ENCODE assay signal across 8 cellular contexts in genomic region chr7:30028749-30029635, GRCh38. TPM values are rescaled to one million over a fixed set of nuclear protein-coding genes. Genes with fewer than 3 reads are reported as not detected.
DNase-seq lines count a peak whose midpoint lies in the region; ATAC-seq and TF ChIP-seq lines count a peak whose summit lies in the region.

No MANE protein-coding gene starts in this region.

- H3K4me3 ChIP-seq in endocrine pancreas (ENCODE audit: control insufficient read depth, insufficient read depth, low read length) (peak overlapping the region; percentile 95), mesodermal cell (ENCODE audit: extremely low read depth, insufficient read depth, low read length, poor library complexity, severe bottlenecking) (peak overlapping the region; percentile 69), tibial nerve (peak overlapping the region; percentile 91 to 99 (median 94))

- H3K27me3 ChIP-seq in endocrine pancreas (ENCODE audit: control insufficient read depth, insufficient read depth, low read length) (no peaks in the 10 kb centered on the region), tibial nerve (no peaks in the 10 kb centered on the region)

- WGBS in mesodermal cell (ENCODE audit: insufficient coverage in 2 of 2), 2 experiments = 0 to 1% methylated on average over 29 to 33 of the region's 42 CpGs
- 0 to 1% methylated on average over 22 to 26 of the region's 42 CpGs for WGBS in tibial nerve, 2 donors

- H3K9me3 Mint-ChIP-seq in T-helper 2 cell treated with Interferon-gamma antibody and Interleukin-4, amounts not matched to agents 5 μg/mL and 100 μg/mL, for 36 hours = no peaks in the 10 kb centered on the region

- H3K27ac ChIP-seq in mesodermal cell (ENCODE audit: low read depth, low read length, severe bottlenecking) (peak overlapping the region; percentile 95), tibial nerve (peak overlapping the region; percentile 92 to 95 (median 92))

- DNase-seq in DMS153 treated with DMSO at 0.1 percent for 48 hours (lab: John Stamatoyannopoulos, UW; ENCODE audit: unreplicated experiment) = peak; percentile 30
- DNase-seq in DMS153 (lab: John Stamatoyannopoulos, UW) = no peak
- no peak for DNase-seq in T-helper 2 cell treated with Interferon-gamma antibody and Interleukin-4, amounts not matched to agents 5 μg/mL and 100 μg/mL, for 36 hours (ENCODE audit: low spot score)
- DNase-seq in tibial nerve (ENCODE audit: low spot score in 2 of 2) = peak in 1 of 2 donors; percentile 32

- peaks cover 19% of the 10 kb centered on the region for H3K4me1 Mint-ChIP-seq in T-helper 2 cell treated with Interferon-gamma antibody and Interleukin-4, amounts not matched to agents 5 μg/mL and 100 μg/mL, for 36 hours (ENCODE audit: low read depth)

- H3K9ac ChIP-seq in endocrine pancreas (ENCODE audit: control insufficient read depth, insufficient read depth, low read length) = peak overlapping the region; percentile 8

- no peaks in the 10 kb centered on the region for H3K9me3 ChIP-seq in endocrine pancreas (ENCODE audit: control insufficient read depth, low read length)
- no peaks in the 10 kb centered on the region for H3K9me3 ChIP-seq in mesodermal cell (ENCODE audit: control insufficient read depth, low read length)
- no peaks in the 10 kb centered on the region for H3K9me3 ChIP-seq in tibial nerve

- no peaks in the 10 kb centered on the region for H3K27me3 Mint-ChIP-seq in T-helper 2 cell treated with Interferon-gamma antibody and Interleukin-4, amounts not matched to agents 5 μg/mL and 100 μg/mL, for 36 hours (ENCODE audit: low read depth)

- H3K4me3 Mint-ChIP-seq in T-helper 2 cell treated with Interferon-gamma antibody and Interleukin-4, amounts not matched to agents 5 μg/mL and 100 μg/mL, for 36 hours = no peak overlapping the region

- no peak for TF ChIP-seq CTCF in tibial nerve (IDR thresholded peaks at IDR 0.05)

- ATAC-seq in GM21367 (IDR thresholded peaks at IDR 0.05; ENCODE audit: unreplicated experiment) (peak; percentile 11), HG03558 (IDR thresholded peaks at IDR 0.05; ENCODE audit: extremely low read depth, unreplicated experiment) (peak; percentile 5)

- H3K36me3 ChIP-seq in endocrine pancreas (ENCODE audit: control insufficient read depth, insufficient read depth, low read length) = no peaks in the 10 kb centered on the region
- peaks cover 12% of the 10 kb centered on the region for H3K36me3 ChIP-seq in mesodermal cell (ENCODE audit: control insufficient read depth, insufficient read depth, low read length)
- H3K36me3 ChIP-seq in tibial nerve = no peaks in the 10 kb centered on the region

- H3K4me1 ChIP-seq in endocrine pancreas (ENCODE audit: control insufficient read depth, insufficient read depth, low read length) (peaks cover 24% of the 10 kb centered on the region), mesodermal cell (ENCODE audit: control insufficient read depth, insufficient read depth, low read length, poor library complexity, severe bottlenecking) (peaks cover 6% of the 10 kb centered on the region), tibial nerve (peaks cover 0 to 65% (median 22%) of the 10 kb centered on the region in 4 donors)

- TF ChIP-seq POLR2A in tibial nerve (IDR thresholded peaks at IDR 0.05) = no peak

- H3K27ac Mint-ChIP-seq in T-helper 2 cell treated with Interferon-gamma antibody and Interleukin-4, amounts not matched to agents 5 μg/mL and 100 μg/mL, for 36 hours = peak overlapping the region; percentile 66

- no peaks in the 10 kb centered on the region for H3K36me3 Mint-ChIP-seq in T-helper 2 cell treated with Interferon-gamma antibody and Interleukin-4, amounts not matched to agents 5 μg/mL and 100 μg/mL, for 36 hours (ENCODE audit: low read depth)

- TF ChIP-seq EP300 in tibial nerve (IDR thresholded peaks at IDR 0.05) = no peak

RNA-seq across cellular contexts. Expression of gene PLEKHA8, which starts 0.8 kb away (rescaled TPM):
- polyA plus RNA-seq in mesodermal cell (2013, experiment 1 of 2) = 29.9 TPM
- polyA plus RNA-seq in mesodermal cell (2013, experiment 2 of 2) = 31.3 TPM
- 10 to 100 TPM in 3 of 4 donors, 1 to 10 TPM in 1; 9.0 to 23.4 (median 13.0) TPM for total RNA-seq in tibial nerve

RNA-seq across cellular contexts. Expression of gene FKBP14, which starts 2.5 kb away (rescaled TPM):
- 23.5 TPM for polyA plus RNA-seq in mesodermal cell (2013, experiment 1 of 2)
- 24.7 TPM for polyA plus RNA-seq in mesodermal cell (2013, experiment 2 of 2)
- 10 to 100 TPM in 2 of 4 donors, 1 to 10 TPM in 2; 4.5 to 11.7 (median 8.7) TPM for total RNA-seq in tibial nerve

RNA-seq across cellular contexts. Expression of gene SCRN1, which starts 39.4 kb away (rescaled TPM):
- polyA plus RNA-seq in mesodermal cell (2013, experiment 1 of 2) = 116 TPM
- 112 TPM for polyA plus RNA-seq in mesodermal cell (2013, experiment 2 of 2)
- total RNA-seq in tibial nerve = 100 to 1,000 TPM in 3 of 4 donors, 10 to 100 TPM in 1; 65.1 to 161 (median 119) TPM
